Comparison of ENCODE assay signal across 8 cellular contexts in the genomic region with DNA sequence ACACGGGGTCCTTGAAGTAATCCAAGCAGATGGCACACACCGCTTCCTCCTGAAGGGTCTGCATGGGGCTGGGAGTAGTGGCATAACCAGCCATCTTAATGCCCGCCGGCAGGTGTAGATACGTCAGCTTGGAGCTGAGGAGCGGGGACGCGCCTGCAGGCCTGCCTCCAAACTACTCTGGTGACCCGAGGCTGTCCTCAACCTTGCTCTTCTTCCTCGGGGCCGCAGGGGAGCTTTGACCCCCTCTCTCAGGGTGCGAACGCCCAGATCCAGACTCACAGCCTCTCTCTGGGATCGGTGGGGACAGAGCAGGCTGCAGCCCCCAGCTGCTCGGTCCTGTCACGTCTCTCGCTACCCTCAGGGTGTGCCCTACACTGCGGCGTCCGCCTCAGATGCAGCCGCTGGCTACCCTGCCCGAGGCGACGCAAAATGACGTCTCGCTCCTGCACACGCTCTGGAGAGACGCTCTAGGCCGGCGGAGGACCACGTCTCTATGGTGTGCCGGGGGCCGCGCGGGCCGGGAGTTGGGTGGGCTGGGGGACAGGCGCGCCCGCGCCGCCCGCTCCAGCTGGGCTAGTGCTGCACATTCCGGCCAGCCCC. TPM values are rescaled to one million over a fixed set of nuclear protein-coding genes. Genes with fewer than 3 reads are reported as not detected.
A peak's percentile ranks its signal among the peaks of the same experiment; 100 is the strongest.
DNase-seq lines count a peak whose midpoint lies in the region; ATAC-seq lines count a peak whose summit lies in the region.

TSS of gene TRIM52 (minus strand) at position 424 of the 600 bp plus-strand sequence. CDS start at position 94, 330 bp downstream.

- intact Hi-C loops in T-helper 2 cell treated with Interferon-gamma antibody and Interleukin-4, amounts not matched to agents 100 ng/mL and 5 ng/mL, for 36 hours (cut with micrococcal nuclease) = loop anchor here (1.0 to 10.0 kb wide), 7 partner anchors 15 to 1706 kb away; partner anchors contain the start of genes MGAT1, RUFY1, TRIM41 and TRIM7

- peak within 1 kb of the TSS; percentile 89 for H3K27ac ChIP-seq in caudate nucleus (ENCODE audit: low read depth, low read length)

- DNase-seq in caudate nucleus (lab: John Stamatoyannopoulos, UW) (no peak), kidney tubule cell (ENCODE audit: low spot score) (peak; percentile 93), NCI-H2227 (lab: John Stamatoyannopoulos, UW; ENCODE audit: unreplicated experiment) (no peak)
- DNase-seq in stimulated activated CD4-positive, alpha-beta T cell treated with anti-CD3 and anti-CD28 coated beads, Interleukin-1b, Interleukin-23, amount 100 ng/mL, for 48 hours = peak; percentile 92
- DNase-seq in stimulated activated naive CD4-positive, alpha-beta T cell (lab: John Stamatoyannopoulos, UW) = no peak

- ATAC-seq in GM18909 (IDR thresholded peaks at IDR 0.05; ENCODE audit: poor library complexity, unreplicated experiment) (peak; percentile 86), HG03135 (IDR thresholded peaks at IDR 0.05; ENCODE audit: unreplicated experiment) (peak; percentile 85)

RNA-seq across cellular contexts. Expression of gene TRIM52, which starts in this region (rescaled TPM):
- 20.7 and 22.8 TPM in 2 replicates for total RNA-seq in T-helper 2 cell treated with Interferon-gamma antibody and Interleukin-4, amounts not matched to agents 100 ng/mL and 5 ng/mL, for 36 hours

Comparison
In these comparisons a context has a peak if more than half of its experiments do, and no peak if none do; other contexts are left out.
1. DNase-seq: peak in kidney tubule cell (single experiment) and stimulated activated CD4-positive, alpha-beta T cell treated with anti-CD3 and anti-CD28 coated beads, Interleukin-1b, Interleukin-23, amount 100 ng/mL, for 48 hours (single experiment); none in caudate nucleus (0 of 61), stimulated activated naive CD4-positive, alpha-beta T cell (0 of 6) and NCI-H2227 (single experiment).